ENCODE assay signal across 19 cellular contexts in the genomic region with DNA sequence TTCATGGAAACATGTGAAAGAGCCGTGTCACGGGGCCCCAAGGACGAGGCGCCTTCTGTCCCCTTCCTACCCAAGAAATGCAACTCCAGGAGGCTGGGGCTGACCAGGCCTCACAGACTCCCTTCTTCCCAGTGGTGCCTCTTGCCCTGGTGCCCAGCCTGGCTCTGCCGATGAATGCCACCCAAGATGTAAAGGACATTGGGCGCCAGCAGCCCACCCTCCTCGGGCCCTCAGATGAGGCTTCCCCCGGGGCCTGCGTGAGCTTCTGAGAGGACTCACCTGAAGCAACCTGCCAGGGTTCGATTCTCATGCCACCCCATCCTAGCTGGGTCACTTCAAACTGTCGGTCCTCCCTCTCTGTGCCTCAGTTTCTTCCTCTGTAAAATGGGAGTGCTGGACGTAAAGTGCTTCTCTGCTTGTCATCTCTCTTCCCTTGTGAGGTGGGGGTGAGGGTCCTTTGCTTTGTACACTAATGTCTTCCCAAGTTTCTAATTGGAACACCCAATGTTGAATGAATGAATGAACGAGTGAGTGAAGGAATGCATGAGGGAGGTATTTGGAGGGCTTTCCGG. TPM values are rescaled to one million over a fixed set of nuclear protein-coding genes. Genes with fewer than 3 reads are reported as not detected.
DNase-seq lines count a peak whose midpoint lies in the region; ATAC-seq and TF ChIP-seq lines count a peak whose summit lies in the region.
"Had no signal": no experiment of that assay in that cellular context is flagged by ENCODE, and none has a peak within 500 bp of the region (broad histone marks: within the 10 kb centered on the region; RNA-seq: fewer than 3 reads in every experiment).

No MANE protein-coding gene starts in this region.

- no peak overlapping the region for H3K27ac Mint-ChIP-seq in immature natural killer cell
- H3K27ac Mint-ChIP-seq: CD4-positive, alpha-beta memory T cell had no signal

- H3K4me3 ChIP-seq in body of pancreas: no peak overlapping the region
- no peak overlapping the region for H3K4me3 ChIP-seq in gastroesophageal sphincter
- H3K4me3 ChIP-seq in muscle layer of duodenum (ENCODE audit: low read depth in 1 of 2, low read length in 2 of 2): no peak overlapping the region
- no peak overlapping the region for H3K4me3 ChIP-seq in HAP-1
- H3K4me3 ChIP-seq: BLaER1 treated with 17β-estradiol and CSF1 and Interleukin-3, amounts not matched to agents 10 nM and 100 nM; GM23248; PC-9 had no signal

- no peaks in the 10 kb centered on the region for H3K36me3 Mint-ChIP-seq in immature natural killer cell
- H3K36me3 Mint-ChIP-seq: CD4-positive, alpha-beta memory T cell had no signal

- H3K4me1 Mint-ChIP-seq in immature natural killer cell: no peaks in the 10 kb centered on the region
- H3K4me1 Mint-ChIP-seq: CD4-positive, alpha-beta memory T cell had no signal

- TF ChIP-seq POLR2A in body of pancreas (IDR thresholded peaks at IDR 0.05) (no peak), gastroesophageal sphincter (IDR thresholded peaks at IDR 0.05) (no peak)

- in situ Hi-C loops in HAP-1 (cut with MboI; ENCODE audit: low sequenced_read_pairs): no loop called here

- H3K27me3 ChIP-seq in body of pancreas: no peaks in the 10 kb centered on the region
- no peaks in the 10 kb centered on the region for H3K27me3 ChIP-seq in gastroesophageal sphincter
- no peaks in the 10 kb centered on the region for H3K27me3 ChIP-seq in muscle layer of duodenum (ENCODE audit: low read depth, low read length)
- no peaks in the 10 kb centered on the region for H3K27me3 ChIP-seq in HAP-1 (ENCODE audit: low read depth)

- H3K4me3 Mint-ChIP-seq in immature natural killer cell: no peak overlapping the region
- H3K4me3 Mint-ChIP-seq: CD4-positive, alpha-beta memory T cell had no signal

- H3K27me3 Mint-ChIP-seq in immature natural killer cell (ENCODE audit: low read depth in 3 of 3): peaks cover 0 to 4% (median 2%) of the 10 kb centered on the region in 3 donors

- no peaks in the 10 kb centered on the region for H3K36me3 ChIP-seq in body of pancreas (replicated peaks in 1 of 2; ENCODE audit: insufficient read depth in 1 of 2, low read depth in 2 of 2)
- no peaks in the 10 kb centered on the region for H3K36me3 ChIP-seq in gastroesophageal sphincter
- no peaks in the 10 kb centered on the region for H3K36me3 ChIP-seq in muscle layer of duodenum (ENCODE audit: control insufficient read depth in 1 of 2, insufficient read depth in 2 of 2, low read length in 2 of 2)
- H3K36me3 ChIP-seq in HAP-1 (replicated peaks): no peaks in the 10 kb centered on the region
- H3K36me3 ChIP-seq: BLaER1 treated with 17β-estradiol and CSF1 and Interleukin-3, amounts not matched to agents 10 nM and 100 nM had no signal

- peaks cover 89% of the 10 kb centered on the region for H3K4me1 ChIP-seq in body of pancreas
- peaks cover 0 to 63% (median 10%) of the 10 kb centered on the region in 3 donors for H3K4me1 ChIP-seq in gastroesophageal sphincter
- peaks cover 19 to 74% of the 10 kb centered on the region in 2 donors for H3K4me1 ChIP-seq in muscle layer of duodenum (ENCODE audit: control insufficient read depth in 1 of 2, insufficient read depth in 2 of 2, low read length in 2 of 2)
- no peaks in the 10 kb centered on the region for H3K4me1 ChIP-seq in HAP-1

- H3K9me3 Mint-ChIP-seq in immature natural killer cell: no peaks in the 10 kb centered on the region
- H3K9me3 Mint-ChIP-seq: CD4-positive, alpha-beta memory T cell had no signal

- no peak for TF ChIP-seq EP300 in gastroesophageal sphincter (IDR thresholded peaks at IDR 0.05)

- 89 to 90% methylated on average over 10 to 14 of the region's 14 CpGs for WGBS in body of pancreas, 2 donors
- WGBS in gastroesophageal sphincter (ENCODE audit: low coverage in 1 of 2), 2 donors: 83 to 96% methylated on average over 3 to 5 of the region's 14 CpGs

- TF ChIP-seq CTCF in C4-2B (conservative IDR thresholded peaks at IDR 0.05): no peak
- no peak for TF ChIP-seq CTCF in body of pancreas (IDR thresholded peaks at IDR 0.05)
- no peak for TF ChIP-seq CTCF in gastroesophageal sphincter (IDR thresholded peaks at IDR 0.05)

- intact Hi-C loops in body of pancreas (cut with DNase I): no loop called here

- DNase-seq in body of pancreas (no peak), HAP-1 (ENCODE audit: low spot score in 2 of 2) (no peak), immature natural killer cell (no peak), SHP77 treated with DMSO at 0.1 percent for 48 hours (lab: John Stamatoyannopoulos, UW) (no peak)
- no peak for DNase-seq in stimulated activated naive CD8-positive, alpha-beta T cell treated with anti-CD3 and anti-CD28 coated beads, Interleukin-15, Interleukin-2, amounts not matched to agents 100 U/mL and 50 U/mL, for 24 hours
- DNase-seq: AML-193; CD4-positive, alpha-beta memory T cell; COR-L47; GM23248; H7; IMR-90; MM.1S; NCI-H2029 treated with DMSO at 0.1 percent for 48 hours; PC-9 had no signal

- H3K9me3 ChIP-seq in body of pancreas: no peaks in the 10 kb centered on the region
- H3K9me3 ChIP-seq in gastroesophageal sphincter: no peaks in the 10 kb centered on the region
- H3K9me3 ChIP-seq in muscle layer of duodenum (ENCODE audit: control insufficient read depth in 1 of 2, low read length in 2 of 2): no peaks in the 10 kb centered on the region
- no peaks in the 10 kb centered on the region for H3K9me3 ChIP-seq in HAP-1
- H3K9me3 ChIP-seq: BLaER1 treated with 17β-estradiol and CSF1 and Interleukin-3, amounts not matched to agents 10 nM and 100 nM had no signal

- H3K27ac ChIP-seq in C4-2B (peak overlapping the region; percentile 46; the same call in 1 of the 2 replicates), body of pancreas (peak overlapping the region in 3 of 4 donors; percentile 81 to 87 (median 82)), gastroesophageal sphincter (peak overlapping the region in 3 of 4 donors; percentile 24 to 46 (median 31)), muscle layer of duodenum (ENCODE audit: low read length) (peak overlapping the region; percentile 31)
- H3K27ac ChIP-seq: BLaER1 treated with 17β-estradiol and CSF1 and Interleukin-3, amounts not matched to agents 10 nM and 100 nM; GM23248; KMS-11; PC-9 had no signal

- ATAC-seq in body of pancreas (no peak), gastroesophageal sphincter (no peak)
- ATAC-seq in stimulated activated naive CD8-positive, alpha-beta T cell treated with anti-CD3 and anti-CD28 coated beads, Interleukin-15, Interleukin-2, amounts not matched to agents 100 U/mL and 50 U/mL, for 24 hours: no peak

RNA-seq across cellular contexts. Expression of gene FAM222A, which starts 10.8 kb away (rescaled TPM):
- total RNA-seq in body of pancreas (10 to 100 TPM in 1 of 2 donors, 1 to 10 TPM in 1; 8.0 to 16.2 TPM), gastroesophageal sphincter (1 to 10 TPM in 2 of 4 donors, under 1 TPM in 2; 0.54 to 3.7 (median 0.92) TPM)
- under 1 TPM in 2 of 3 donors, not detected in 1; 0.20 to 0.49 TPM for polyA plus RNA-seq in immature natural killer cell
- polyA plus RNA-seq: GM23248 had no signal

Comparison
In these comparisons a context has a peak if more than half of its experiments do, and no peak if none do; other contexts are left out.
1. H3K27ac ChIP-seq: peak in every context shown above with its lines; median percentile 82 in body of pancreas; 46 in C4-2B; 31 in gastroesophageal sphincter; 31 in muscle layer of duodenum.